Comparison of ENCODE assay signal across 1 cellular context in the genomic region with DNA sequence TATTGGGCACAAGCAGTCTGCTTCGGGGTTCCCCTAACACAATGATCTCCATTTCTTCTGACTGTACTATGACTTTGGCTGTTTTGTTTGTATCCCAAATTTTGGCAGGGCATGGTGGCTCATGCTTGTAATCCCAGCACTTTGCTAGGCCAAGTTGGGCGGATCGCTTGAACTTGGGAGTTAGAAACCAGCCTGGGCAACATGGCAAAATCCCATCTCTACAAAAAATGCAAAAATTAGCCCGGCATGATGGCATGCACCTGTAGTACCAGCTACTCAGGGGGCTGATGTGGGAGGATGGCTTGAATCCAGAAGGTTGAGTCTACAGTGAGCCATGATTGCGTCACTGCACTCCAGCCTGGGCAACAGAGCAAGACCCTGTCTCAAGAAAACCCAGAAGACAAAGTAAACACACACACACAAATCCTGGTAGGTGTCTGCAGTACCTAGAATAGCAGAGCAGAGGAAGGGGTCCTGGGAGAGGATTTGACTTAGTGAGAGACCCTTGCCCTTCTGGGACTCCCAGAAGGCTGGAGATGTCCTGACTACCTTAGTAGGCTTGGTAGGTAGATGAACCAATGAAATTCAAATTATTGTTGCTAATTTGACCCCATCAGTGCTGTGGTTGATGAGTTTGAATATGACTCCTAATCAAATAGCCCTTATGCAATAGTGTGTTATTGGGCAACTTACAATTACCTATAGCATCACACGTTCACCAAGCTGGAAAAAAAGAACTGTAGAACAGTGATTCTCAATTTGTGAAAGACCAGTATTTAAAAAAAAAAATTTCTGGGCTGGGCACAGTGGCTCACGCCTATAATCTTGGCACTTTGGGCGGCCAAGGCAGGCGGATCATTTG.
TF ChIP-seq lines count a peak whose summit lies in the region.

No MANE protein-coding gene starts in this region.

TF ChIP-seq in SK-N-SH treated with all-trans-retinoic acid at 6 μM for 48 hours, 23 proteins besides CTCF, POLR2A, EP300 and RAD21 (continued from another document):
- TF ChIP-seq, protein P1, sequence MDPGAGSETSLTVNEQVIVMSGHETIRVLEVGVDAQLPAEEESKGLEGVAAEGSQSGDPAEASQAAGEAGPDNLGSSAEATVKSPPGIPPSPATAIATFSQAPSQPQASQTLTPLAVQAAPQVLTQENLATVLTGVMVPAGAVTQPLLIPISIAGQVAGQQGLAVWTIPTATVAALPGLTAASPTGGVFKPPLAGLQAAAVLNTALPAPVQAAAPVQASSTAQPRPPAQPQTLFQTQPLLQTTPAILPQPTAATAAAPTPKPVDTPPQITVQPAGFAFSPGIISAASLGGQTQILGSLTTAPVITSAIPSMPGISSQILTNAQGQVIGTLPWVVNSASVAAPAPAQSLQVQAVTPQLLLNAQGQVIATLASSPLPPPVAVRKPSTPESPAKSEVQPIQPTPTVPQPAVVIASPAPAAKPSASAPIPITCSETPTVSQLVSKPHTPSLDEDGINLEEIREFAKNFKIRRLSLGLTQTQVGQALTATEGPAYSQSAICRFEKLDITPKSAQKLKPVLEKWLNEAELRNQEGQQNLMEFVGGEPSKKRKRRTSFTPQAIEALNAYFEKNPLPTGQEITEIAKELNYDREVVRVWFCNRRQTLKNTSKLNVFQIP (CRISPR knock-in tag; IDR thresholded peaks at IDR 0.05; ENCODE audit: borderline replicate concordance, low read depth) = no peak
- TF ChIP-seq ISL1 (CRISPR knock-in tag; IDR thresholded peaks at IDR 0.05) (no peak), GLIS3 (CRISPR knock-in tag; IDR thresholded peaks at IDR 0.05) (no peak)
- TF ChIP-seq, protein P2, sequence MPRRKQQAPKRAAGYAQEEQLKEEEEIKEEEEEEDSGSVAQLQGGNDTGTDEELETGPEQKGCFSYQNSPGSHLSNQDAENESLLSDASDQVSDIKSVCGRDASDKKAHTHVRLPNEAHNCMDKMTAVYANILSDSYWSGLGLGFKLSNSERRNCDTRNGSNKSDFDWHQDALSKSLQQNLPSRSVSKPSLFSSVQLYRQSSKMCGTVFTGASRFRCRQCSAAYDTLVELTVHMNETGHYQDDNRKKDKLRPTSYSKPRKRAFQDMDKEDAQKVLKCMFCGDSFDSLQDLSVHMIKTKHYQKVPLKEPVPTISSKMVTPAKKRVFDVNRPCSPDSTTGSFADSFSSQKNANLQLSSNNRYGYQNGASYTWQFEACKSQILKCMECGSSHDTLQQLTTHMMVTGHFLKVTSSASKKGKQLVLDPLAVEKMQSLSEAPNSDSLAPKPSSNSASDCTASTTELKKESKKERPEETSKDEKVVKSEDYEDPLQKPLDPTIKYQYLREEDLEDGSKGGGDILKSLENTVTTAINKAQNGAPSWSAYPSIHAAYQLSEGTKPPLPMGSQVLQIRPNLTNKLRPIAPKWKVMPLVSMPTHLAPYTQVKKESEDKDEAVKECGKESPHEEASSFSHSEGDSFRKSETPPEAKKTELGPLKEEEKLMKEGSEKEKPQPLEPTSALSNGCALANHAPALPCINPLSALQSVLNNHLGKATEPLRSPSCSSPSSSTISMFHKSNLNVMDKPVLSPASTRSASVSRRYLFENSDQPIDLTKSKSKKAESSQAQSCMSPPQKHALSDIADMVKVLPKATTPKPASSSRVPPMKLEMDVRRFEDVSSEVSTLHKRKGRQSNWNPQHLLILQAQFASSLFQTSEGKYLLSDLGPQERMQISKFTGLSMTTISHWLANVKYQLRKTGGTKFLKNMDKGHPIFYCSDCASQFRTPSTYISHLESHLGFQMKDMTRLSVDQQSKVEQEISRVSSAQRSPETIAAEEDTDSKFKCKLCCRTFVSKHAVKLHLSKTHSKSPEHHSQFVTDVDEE (CRISPR knock-in tag; IDR thresholded peaks at IDR 0.05) = no peak
